In genomic region chr5:150413176-150413901, GRCh38 we compare ENCODE assay signal across 10 cellular contexts. TPM values are rescaled to one million over a fixed set of nuclear protein-coding genes. Genes with fewer than 3 reads are reported as not detected.
DNase-seq lines count a peak whose midpoint lies in the region; ATAC-seq and TF ChIP-seq lines count a peak whose summit lies in the region.
"Had no signal": no experiment of that assay in that cellular context is flagged by ENCODE, and none has a peak within 500 bp of the region (broad histone marks: within the 10 kb centered on the region; RNA-seq: fewer than 3 reads in every experiment).

No MANE protein-coding gene starts in this region.

- POLR2A ChIA-PET in activated B cell treated with CpG ODN at 0.5 μM for 24 hours (lab: Charles Lee) = interaction anchor here (0.7 to 43.9 kb wide), 15 partner anchors 5 to 845 kb away, joined by 3 to 2478 read pairs (median 4); partner anchors contain the start of genes CD74, HMGXB3, RBM22 and RPS14

- H3K4me1 ChIP-seq in iPS-20b (ENCODE audit: insufficient read depth, low read length) = peaks cover 11% of the 10 kb centered on the region; the same call in 1 of the 2 replicates
- H3K4me1 ChIP-seq in spleen = peaks cover 12 to 97% (median 64%) of the 10 kb centered on the region in 6 donors

- H3K9me3 ChIP-seq in iPS-20b (ENCODE audit: insufficient read depth, low read depth, low read length) (no peaks in the 10 kb centered on the region), spleen (no peaks in the 10 kb centered on the region)

- peaks cover 2% of the 10 kb centered on the region for H3K27me3 Mint-ChIP-seq in activated B cell treated with CpG ODN at 0.5 μM for 24 hours

- H3K4me1 Mint-ChIP-seq in activated B cell treated with CpG ODN at 0.5 μM for 24 hours = peaks cover 65% of the 10 kb centered on the region

- no peaks in the 10 kb centered on the region for H3K27me3 ChIP-seq in iPS-20b (ENCODE audit: insufficient read depth, low read length)
- H3K27me3 ChIP-seq in spleen (replicated peaks in 1 of 7) = no peaks in the 10 kb centered on the region

- no peak for TF ChIP-seq CTCF in activated B cell treated with CpG ODN at 0.5 μM for 24 hours (IDR thresholded peaks at IDR 0.05)
- no peak for TF ChIP-seq CTCF in spleen (IDR thresholded peaks at IDR 0.05 in 8 of 11, conservative IDR thresholded peaks at IDR 0.05 in 3 of 11)

- H3K9me3 Mint-ChIP-seq in activated B cell treated with CpG ODN at 0.5 μM for 24 hours = no peaks in the 10 kb centered on the region
- H3K9me3 Mint-ChIP-seq: HFFc6 had no signal

- peak overlapping the region; percentile 100 for H3K27ac Mint-ChIP-seq in activated B cell treated with CpG ODN at 0.5 μM for 24 hours
- H3K27ac Mint-ChIP-seq: HFFc6 had no signal

- ATAC-seq in GM19328 (IDR thresholded peaks at IDR 0.05; ENCODE audit: unreplicated experiment) = peak; percentile 6
- ATAC-seq in activated B cell treated with CpG ODN at 0.5 μM for 24 hours (ENCODE audit: low read depth) = no peak
- no peak for ATAC-seq in GM18502 (IDR thresholded peaks at IDR 0.05; ENCODE audit: poor library complexity, unreplicated experiment)
- no peak for ATAC-seq in HG03521 (IDR thresholded peaks at IDR 0.05; ENCODE audit: unreplicated experiment)

- DNase-seq in activated B cell treated with CpG ODN at 0.5 μM for 24 hours = no peak
- DNase-seq in spleen = no peak
- DNase-seq in MV-4-11 (lab: John Stamatoyannopoulos, UW) = no peak
- no peak for DNase-seq in iPS-NIHi11 (ENCODE audit: low spot score)
- DNase-seq: HFFc6, NCI-H1105 had no signal

- H3K36me3 Mint-ChIP-seq in activated B cell treated with CpG ODN at 0.5 μM for 24 hours (ENCODE audit: low read depth) = peaks cover 42% of the 10 kb centered on the region

- peak overlapping the region; percentile 49; the same call in 1 of the 2 replicates for H3K9ac ChIP-seq in iPS-20b (ENCODE audit: low read depth, low read length)

- H3K27ac ChIP-seq in iPS-20b (ENCODE audit: low read length) (no peak overlapping the region), spleen (peak overlapping the region; percentile 93 to 99 (median 98))

- no peaks in the 10 kb centered on the region for H3K36me3 ChIP-seq in iPS-20b (ENCODE audit: insufficient read depth, low read depth, low read length)
- peaks cover 0 to 20% (median 8%) of the 10 kb centered on the region in 6 donors for H3K36me3 ChIP-seq in spleen

- 39 to 44% (median 43%) methylated on average over 12 of the region's 12 CpGs for WGBS in spleen, 5 donors

- H3K4me3 ChIP-seq in iPS-20b (ENCODE audit: low read length) (peak overlapping the region; percentile 62; the same call in 1 of the 2 replicates), spleen (peak overlapping the region in 6 of 8 donors; percentile 60 to 87 (median 74))

- peak overlapping the region; percentile 98 for H3K4me3 Mint-ChIP-seq in activated B cell treated with CpG ODN at 0.5 μM for 24 hours
- H3K4me3 Mint-ChIP-seq: HFFc6 had no signal

- TF ChIP-seq POLR2A in spleen (IDR thresholded peaks at IDR 0.05) = peak in 1 of 3 donors; percentile 85

- CTCF ChIA-PET in activated B cell treated with CpG ODN at 0.5 μM for 24 hours (lab: Charles Lee) = interaction anchor here (0.6 to 4.7 kb wide), 4 partner anchors 15 to 44 kb away, joined by 3 to 43 read pairs (median 14); no protein-coding TSS in a partner anchor

- intact Hi-C loops in activated B cell treated with CpG ODN at 0.5 μM for 24 hours (cut with micrococcal nuclease) (loop anchor here (1.0 to 5.0 kb wide), 4 partner anchors 16 to 839 kb away; partner anchors contain the start of genes ANXA6 and GM2A), spleen (cut with DNase I; ENCODE audit: low total_unique reads) (no loop called here)

RNA-seq across cellular contexts. Expression of gene CD74, which starts 0.6 kb away (rescaled TPM):
- 5,323 and 5,628 TPM in 2 replicates for total RNA-seq in activated B cell treated with CpG ODN at 0.5 μM for 24 hours
- total RNA-seq in spleen = 1,000 to 10,000 TPM; 3,224 to 5,563 (median 4,811) TPM
- polyA plus RNA-seq in spleen = 1,000 to 10,000 TPM; 3,319 to 4,860 (median 4,644) TPM

RNA-seq across cellular contexts. Expression of gene RPS14, which starts 36.2 kb away (rescaled TPM):
- total RNA-seq in activated B cell treated with CpG ODN at 0.5 μM for 24 hours (4,086 and 4,865 TPM in 2 replicates), spleen (1,000 to 10,000 TPM; 1,801 to 2,829 (median 2,025) TPM)
- polyA plus RNA-seq in spleen = 1,000 to 10,000 TPM; 5,417 to 8,400 (median 8,329) TPM

RNA-seq across cellular contexts. Expression of gene TCOF1, which starts 55.8 kb away (rescaled TPM):
- total RNA-seq in activated B cell treated with CpG ODN at 0.5 μM for 24 hours (74.7 and 76.1 TPM in 2 replicates), spleen (10 to 100 TPM; 31.8 to 44.3 (median 34.8) TPM)
- polyA plus RNA-seq in spleen = 10 to 100 TPM; 15.3 to 20.1 (median 19.0) TPM
